1 cellular context compared by ENCODE assay signal in genomic region chr12:81797100-81797499, GRCh38.
TF ChIP-seq lines count a peak whose summit lies in the region.

No MANE protein-coding gene starts in this region.

TF ChIP-seq in WTC11, 78 proteins besides CTCF, POLR2A, EP300 and RAD21 (continued from another document):
- no peak for TF ChIP-seq ATF2 (CRISPR knock-in tag; IDR thresholded peaks at IDR 0.05; ENCODE audit: borderline replicate concordance, low read depth)
- TF ChIP-seq ZNF512 (CRISPR knock-in tag; IDR thresholded peaks at IDR 0.05; ENCODE audit: borderline replicate concordance) = no peak
- TF ChIP-seq ATF1 (CRISPR knock-in tag; IDR thresholded peaks at IDR 0.05) = no peak
- TF ChIP-seq ZNF121 (CRISPR knock-in tag; IDR thresholded peaks at IDR 0.05) = no peak
- no peak for TF ChIP-seq TP53 (CRISPR knock-in tag; IDR thresholded peaks at IDR 0.05)
- no peak for TF ChIP-seq RORB (CRISPR knock-in tag; IDR thresholded peaks at IDR 0.05)
- no peak for TF ChIP-seq FOXP1 (CRISPR knock-in tag; IDR thresholded peaks at IDR 0.05; ENCODE audit: borderline replicate concordance)
- no peak for TF ChIP-seq ZSCAN18 (CRISPR knock-in tag; IDR thresholded peaks at IDR 0.05)
